In the genomic region with DNA sequence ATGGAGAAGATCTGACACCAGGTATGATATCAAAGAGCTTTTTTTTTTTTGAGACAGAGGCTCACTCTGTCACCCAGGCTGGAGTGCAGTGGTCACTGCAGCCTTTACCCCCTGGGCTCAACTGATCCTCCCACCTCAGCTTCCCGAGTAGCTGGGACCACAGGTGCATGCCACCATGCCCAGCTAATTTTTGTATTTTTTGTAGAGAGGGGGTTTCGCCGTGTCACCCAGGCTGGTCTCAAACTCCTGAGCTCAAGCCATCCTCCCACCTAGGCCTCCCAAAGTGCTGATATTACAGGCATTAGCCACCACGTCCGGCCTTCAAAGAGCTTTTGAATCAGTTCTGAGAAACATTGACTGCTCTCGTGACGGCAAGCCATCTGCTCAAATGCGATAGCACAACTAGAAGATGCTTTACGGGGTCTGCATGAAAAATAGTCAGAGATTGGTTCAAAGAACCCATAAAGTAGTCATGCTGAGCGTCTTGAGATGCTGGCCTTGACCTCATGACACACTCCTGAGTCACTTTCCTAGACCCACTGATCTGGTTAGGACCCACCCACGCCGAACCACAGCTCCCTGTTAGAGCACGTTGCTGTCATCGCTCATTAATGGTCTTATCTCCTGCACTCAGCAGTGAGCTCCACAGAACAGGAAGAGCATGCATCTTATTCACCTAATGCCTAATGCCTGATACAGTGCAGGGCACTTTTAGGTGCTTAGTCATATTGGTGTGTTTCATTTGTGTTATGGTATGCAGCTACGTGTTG, we compare ENCODE assay signal across 1 cellular context.
TF ChIP-seq lines count a peak whose summit lies in the region.

No MANE protein-coding gene starts in this region.

TF ChIP-seq in K562, 482 proteins besides CTCF, POLR2A, EP300 and RAD21 (continued from another document and continues in another):
- TF ChIP-seq, protein P1, sequence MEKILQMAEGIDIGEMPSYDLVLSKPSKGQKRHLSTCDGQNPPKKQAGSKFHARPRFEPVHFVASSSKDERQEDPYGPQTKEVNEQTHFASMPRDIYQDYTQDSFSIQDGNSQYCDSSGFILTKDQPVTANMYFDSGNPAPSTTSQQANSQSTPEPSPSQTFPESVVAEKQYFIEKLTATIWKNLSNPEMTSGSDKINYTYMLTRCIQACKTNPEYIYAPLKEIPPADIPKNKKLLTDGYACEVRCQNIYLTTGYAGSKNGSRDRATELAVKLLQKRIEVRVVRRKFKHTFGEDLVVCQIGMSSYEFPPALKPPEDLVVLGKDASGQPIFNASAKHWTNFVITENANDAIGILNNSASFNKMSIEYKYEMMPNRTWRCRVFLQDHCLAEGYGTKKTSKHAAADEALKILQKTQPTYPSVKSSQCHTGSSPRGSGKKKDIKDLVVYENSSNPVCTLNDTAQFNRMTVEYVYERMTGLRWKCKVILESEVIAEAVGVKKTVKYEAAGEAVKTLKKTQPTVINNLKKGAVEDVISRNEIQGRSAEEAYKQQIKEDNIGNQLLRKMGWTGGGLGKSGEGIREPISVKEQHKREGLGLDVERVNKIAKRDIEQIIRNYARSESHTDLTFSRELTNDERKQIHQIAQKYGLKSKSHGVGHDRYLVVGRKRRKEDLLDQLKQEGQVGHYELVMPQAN (IDR thresholded peaks at IDR 0.05; ENCODE audit: borderline replicate concordance), result peak; percentile 37; the same call in 1 of the 2 replicates
- TF ChIP-seq TAF15 (IDR thresholded peaks at IDR 0.05; ENCODE audit: low read depth, low read length) (no peak), ZFP36 (IDR thresholded peaks at IDR 0.05; ENCODE audit: low read depth, low read length, partially characterized antibody) (no peak), CBX1 (IDR thresholded peaks at IDR 0.05; ENCODE audit: low read depth) (no peak), ZNF282 (CRISPR knock-in tag; IDR thresholded peaks at IDR 0.05) (no peak), RBFOX2 (IDR thresholded peaks at IDR 0.05; ENCODE audit: low read depth, low read length) (peak; percentile 32), MECOM (CRISPR knock-in tag; IDR thresholded peaks at IDR 0.05) (no peak), BCL6 (CRISPR knock-in tag; IDR thresholded peaks at IDR 0.05) (peak; percentile 61; the same call in 1 of the 2 replicates), NCOA6 (IDR thresholded peaks at IDR 0.05) (peak; percentile 50; the same call in 1 of the 2 replicates), RFX1 (IDR thresholded peaks at IDR 0.05) (no peak), FOXK2 (conservative IDR thresholded peaks at IDR 0.05 in 1 of 2, IDR thresholded peaks at IDR 0.05 in 1 of 2; ENCODE audit: low read depth in 2 of 2) (peak; percentile 62 to 71; a peak in 3 of 4 replicates), ELF1 (tag; IDR thresholded peaks at IDR 0.05) (peak; percentile 81), KAT7 (CRISPR knock-in tag; IDR thresholded peaks at IDR 0.05; ENCODE audit: borderline replicate concordance) (peak; percentile 57; the same call in 1 of the 2 replicates), EZH2 (IDR thresholded peaks at IDR 0.05; ENCODE audit: borderline replicate concordance, low read depth, low read length) (no peak; the same call in 1 of the 2 replicates), CBX2 (IDR thresholded peaks at IDR 0.05; ENCODE audit: insufficient read depth, low read length, poor library complexity, severe bottlenecking) (no peak), HDAC8 (tag; IDR thresholded peaks at IDR 0.05) (no peak), PTTG1 (tag; IDR thresholded peaks at IDR 0.05; ENCODE audit: low read depth) (0 out of 2 replicates have a peak, but pooled peaks have one; percentile 19), BRD4 (IDR thresholded peaks at IDR 0.05) (no peak; the same call in 1 of the 2 replicates), KAT8 (IDR thresholded peaks at IDR 0.05; ENCODE audit: low read depth) (no peak), CBX3 (IDR thresholded peaks at IDR 0.05; ENCODE audit: borderline replicate concordance in 1 of 2, low read length in 2 of 2) (peak in 1 of 2 experiments; percentile 93; a peak in 2 of 3 replicates), ZNF436 (CRISPR knock-in tag; IDR thresholded peaks at IDR 0.05) (no peak), FUS (optimal IDR thresholded peaks at IDR 0.05; ENCODE audit: low read depth, low read length) (no peak), MEIS2 (IDR thresholded peaks at IDR 0.05; ENCODE audit: partially characterized antibody) (peak; percentile 99), SIN3A (IDR thresholded peaks at IDR 0.05; ENCODE audit: borderline replicate concordance in 2 of 2, control insufficient read depth in 1 of 2, low read depth in 2 of 2, low read length in 2 of 2) (0 out of 4 replicates have a peak, but pooled peaks of 1 of the 2 experiments have one; percentile 34), SMARCA5 (IDR thresholded peaks at IDR 0.05) (peak; percentile 27; the same call in 1 of the 2 replicates), HOXB6 (CRISPR knock-in tag; IDR thresholded peaks at IDR 0.05; ENCODE audit: borderline replicate concordance) (no peak), SRSF9 (IDR thresholded peaks at IDR 0.05; ENCODE audit: borderline replicate concordance, low read depth, low read length) (no peak), E2F3 (CRISPR knock-in tag; IDR thresholded peaks at IDR 0.05) (no peak), ZNF384 (IDR thresholded peaks at IDR 0.05; ENCODE audit: low read depth, low read length) (peak; percentile 25; the same call in 1 of the 2 replicates), ZKSCAN3 (CRISPR knock-in tag; IDR thresholded peaks at IDR 0.05) (no peak), ZC3H8 (IDR thresholded peaks at IDR 0.05) (0 out of 2 replicates have a peak, but pooled peaks have one; percentile 7)
- TF ChIP-seq, protein P2, sequence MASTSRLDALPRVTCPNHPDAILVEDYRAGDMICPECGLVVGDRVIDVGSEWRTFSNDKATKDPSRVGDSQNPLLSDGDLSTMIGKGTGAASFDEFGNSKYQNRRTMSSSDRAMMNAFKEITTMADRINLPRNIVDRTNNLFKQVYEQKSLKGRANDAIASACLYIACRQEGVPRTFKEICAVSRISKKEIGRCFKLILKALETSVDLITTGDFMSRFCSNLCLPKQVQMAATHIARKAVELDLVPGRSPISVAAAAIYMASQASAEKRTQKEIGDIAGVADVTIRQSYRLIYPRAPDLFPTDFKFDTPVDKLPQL (IDR thresholded peaks at IDR 0.05; ENCODE audit: extremely low read depth, insufficient read length), result no peak
- TF ChIP-seq, protein P3, sequence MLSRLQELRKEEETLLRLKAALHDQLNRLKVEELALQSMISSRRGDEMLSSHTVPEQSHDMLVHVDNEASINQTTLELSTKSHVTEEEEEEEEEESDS (CRISPR knock-in tag; IDR thresholded peaks at IDR 0.05), result no peak
- TF ChIP-seq, protein P4, sequence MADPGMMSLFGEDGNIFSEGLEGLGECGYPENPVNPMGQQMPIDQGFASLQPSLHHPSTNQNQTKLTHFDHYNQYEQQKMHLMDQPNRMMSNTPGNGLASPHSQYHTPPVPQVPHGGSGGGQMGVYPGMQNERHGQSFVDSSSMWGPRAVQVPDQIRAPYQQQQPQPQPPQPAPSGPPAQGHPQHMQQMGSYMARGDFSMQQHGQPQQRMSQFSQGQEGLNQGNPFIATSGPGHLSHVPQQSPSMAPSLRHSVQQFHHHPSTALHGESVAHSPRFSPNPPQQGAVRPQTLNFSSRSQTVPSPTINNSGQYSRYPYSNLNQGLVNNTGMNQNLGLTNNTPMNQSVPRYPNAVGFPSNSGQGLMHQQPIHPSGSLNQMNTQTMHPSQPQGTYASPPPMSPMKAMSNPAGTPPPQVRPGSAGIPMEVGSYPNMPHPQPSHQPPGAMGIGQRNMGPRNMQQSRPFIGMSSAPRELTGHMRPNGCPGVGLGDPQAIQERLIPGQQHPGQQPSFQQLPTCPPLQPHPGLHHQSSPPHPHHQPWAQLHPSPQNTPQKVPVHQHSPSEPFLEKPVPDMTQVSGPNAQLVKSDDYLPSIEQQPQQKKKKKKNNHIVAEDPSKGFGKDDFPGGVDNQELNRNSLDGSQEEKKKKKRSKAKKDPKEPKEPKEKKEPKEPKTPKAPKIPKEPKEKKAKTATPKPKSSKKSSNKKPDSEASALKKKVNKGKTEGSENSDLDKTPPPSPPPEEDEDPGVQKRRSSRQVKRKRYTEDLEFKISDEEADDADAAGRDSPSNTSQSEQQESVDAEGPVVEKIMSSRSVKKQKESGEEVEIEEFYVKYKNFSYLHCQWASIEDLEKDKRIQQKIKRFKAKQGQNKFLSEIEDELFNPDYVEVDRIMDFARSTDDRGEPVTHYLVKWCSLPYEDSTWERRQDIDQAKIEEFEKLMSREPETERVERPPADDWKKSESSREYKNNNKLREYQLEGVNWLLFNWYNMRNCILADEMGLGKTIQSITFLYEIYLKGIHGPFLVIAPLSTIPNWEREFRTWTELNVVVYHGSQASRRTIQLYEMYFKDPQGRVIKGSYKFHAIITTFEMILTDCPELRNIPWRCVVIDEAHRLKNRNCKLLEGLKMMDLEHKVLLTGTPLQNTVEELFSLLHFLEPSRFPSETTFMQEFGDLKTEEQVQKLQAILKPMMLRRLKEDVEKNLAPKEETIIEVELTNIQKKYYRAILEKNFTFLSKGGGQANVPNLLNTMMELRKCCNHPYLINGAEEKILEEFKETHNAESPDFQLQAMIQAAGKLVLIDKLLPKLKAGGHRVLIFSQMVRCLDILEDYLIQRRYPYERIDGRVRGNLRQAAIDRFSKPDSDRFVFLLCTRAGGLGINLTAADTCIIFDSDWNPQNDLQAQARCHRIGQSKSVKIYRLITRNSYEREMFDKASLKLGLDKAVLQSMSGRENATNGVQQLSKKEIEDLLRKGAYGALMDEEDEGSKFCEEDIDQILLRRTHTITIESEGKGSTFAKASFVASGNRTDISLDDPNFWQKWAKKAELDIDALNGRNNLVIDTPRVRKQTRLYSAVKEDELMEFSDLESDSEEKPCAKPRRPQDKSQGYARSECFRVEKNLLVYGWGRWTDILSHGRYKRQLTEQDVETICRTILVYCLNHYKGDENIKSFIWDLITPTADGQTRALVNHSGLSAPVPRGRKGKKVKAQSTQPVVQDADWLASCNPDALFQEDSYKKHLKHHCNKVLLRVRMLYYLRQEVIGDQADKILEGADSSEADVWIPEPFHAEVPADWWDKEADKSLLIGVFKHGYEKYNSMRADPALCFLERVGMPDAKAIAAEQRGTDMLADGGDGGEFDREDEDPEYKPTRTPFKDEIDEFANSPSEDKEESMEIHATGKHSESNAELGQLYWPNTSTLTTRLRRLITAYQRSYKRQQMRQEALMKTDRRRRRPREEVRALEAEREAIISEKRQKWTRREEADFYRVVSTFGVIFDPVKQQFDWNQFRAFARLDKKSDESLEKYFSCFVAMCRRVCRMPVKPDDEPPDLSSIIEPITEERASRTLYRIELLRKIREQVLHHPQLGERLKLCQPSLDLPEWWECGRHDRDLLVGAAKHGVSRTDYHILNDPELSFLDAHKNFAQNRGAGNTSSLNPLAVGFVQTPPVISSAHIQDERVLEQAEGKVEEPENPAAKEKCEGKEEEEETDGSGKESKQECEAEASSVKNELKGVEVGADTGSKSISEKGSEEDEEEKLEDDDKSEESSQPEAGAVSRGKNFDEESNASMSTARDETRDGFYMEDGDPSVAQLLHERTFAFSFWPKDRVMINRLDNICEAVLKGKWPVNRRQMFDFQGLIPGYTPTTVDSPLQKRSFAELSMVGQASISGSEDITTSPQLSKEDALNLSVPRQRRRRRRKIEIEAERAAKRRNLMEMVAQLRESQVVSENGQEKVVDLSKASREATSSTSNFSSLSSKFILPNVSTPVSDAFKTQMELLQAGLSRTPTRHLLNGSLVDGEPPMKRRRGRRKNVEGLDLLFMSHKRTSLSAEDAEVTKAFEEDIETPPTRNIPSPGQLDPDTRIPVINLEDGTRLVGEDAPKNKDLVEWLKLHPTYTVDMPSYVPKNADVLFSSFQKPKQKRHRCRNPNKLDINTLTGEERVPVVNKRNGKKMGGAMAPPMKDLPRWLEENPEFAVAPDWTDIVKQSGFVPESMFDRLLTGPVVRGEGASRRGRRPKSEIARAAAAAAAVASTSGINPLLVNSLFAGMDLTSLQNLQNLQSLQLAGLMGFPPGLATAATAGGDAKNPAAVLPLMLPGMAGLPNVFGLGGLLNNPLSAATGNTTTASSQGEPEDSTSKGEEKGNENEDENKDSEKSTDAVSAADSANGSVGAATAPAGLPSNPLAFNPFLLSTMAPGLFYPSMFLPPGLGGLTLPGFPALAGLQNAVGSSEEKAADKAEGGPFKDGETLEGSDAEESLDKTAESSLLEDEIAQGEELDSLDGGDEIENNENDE (IDR thresholded peaks at IDR 0.05; ENCODE audit: low read depth, low read length), result no peak
- TF ChIP-seq, protein P5, sequence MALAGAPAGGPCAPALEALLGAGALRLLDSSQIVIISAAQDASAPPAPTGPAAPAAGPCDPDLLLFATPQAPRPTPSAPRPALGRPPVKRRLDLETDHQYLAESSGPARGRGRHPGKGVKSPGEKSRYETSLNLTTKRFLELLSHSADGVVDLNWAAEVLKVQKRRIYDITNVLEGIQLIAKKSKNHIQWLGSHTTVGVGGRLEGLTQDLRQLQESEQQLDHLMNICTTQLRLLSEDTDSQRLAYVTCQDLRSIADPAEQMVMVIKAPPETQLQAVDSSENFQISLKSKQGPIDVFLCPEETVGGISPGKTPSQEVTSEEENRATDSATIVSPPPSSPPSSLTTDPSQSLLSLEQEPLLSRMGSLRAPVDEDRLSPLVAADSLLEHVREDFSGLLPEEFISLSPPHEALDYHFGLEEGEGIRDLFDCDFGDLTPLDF (CRISPR knock-in tag; IDR thresholded peaks at IDR 0.05), result peak; percentile 54
- TF ChIP-seq, protein P6, sequence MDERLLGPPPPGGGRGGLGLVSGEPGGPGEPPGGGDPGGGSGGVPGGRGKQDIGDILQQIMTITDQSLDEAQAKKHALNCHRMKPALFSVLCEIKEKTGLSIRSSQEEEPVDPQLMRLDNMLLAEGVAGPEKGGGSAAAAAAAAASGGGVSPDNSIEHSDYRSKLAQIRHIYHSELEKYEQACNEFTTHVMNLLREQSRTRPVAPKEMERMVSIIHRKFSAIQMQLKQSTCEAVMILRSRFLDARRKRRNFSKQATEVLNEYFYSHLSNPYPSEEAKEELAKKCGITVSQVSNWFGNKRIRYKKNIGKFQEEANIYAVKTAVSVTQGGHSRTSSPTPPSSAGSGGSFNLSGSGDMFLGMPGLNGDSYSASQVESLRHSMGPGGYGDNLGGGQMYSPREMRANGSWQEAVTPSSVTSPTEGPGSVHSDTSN (CRISPR knock-in tag; IDR thresholded peaks at IDR 0.05; ENCODE audit: low read depth), result no peak
- TF ChIP-seq, protein P6 (tag; conservative IDR thresholded peaks at IDR 0.05; ENCODE audit: low read depth), result peak; percentile 96
- TF ChIP-seq, protein P7, sequence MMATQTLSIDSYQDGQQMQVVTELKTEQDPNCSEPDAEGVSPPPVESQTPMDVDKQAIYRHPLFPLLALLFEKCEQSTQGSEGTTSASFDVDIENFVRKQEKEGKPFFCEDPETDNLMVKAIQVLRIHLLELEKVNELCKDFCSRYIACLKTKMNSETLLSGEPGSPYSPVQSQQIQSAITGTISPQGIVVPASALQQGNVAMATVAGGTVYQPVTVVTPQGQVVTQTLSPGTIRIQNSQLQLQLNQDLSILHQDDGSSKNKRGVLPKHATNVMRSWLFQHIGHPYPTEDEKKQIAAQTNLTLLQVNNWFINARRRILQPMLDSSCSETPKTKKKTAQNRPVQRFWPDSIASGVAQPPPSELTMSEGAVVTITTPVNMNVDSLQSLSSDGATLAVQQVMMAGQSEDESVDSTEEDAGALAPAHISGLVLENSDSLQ (IDR thresholded peaks at IDR 0.05), result peak; percentile 88
